Comparison of ENCODE assay signal across 1 cellular context in genomic region chr9:466749-467148, GRCh38.
TF ChIP-seq lines count a peak whose summit lies in the region.

No MANE protein-coding gene starts in this region.

TF ChIP-seq in H1, 55 proteins besides CTCF, POLR2A, EP300 and RAD21:
- TF ChIP-seq TCF12 (IDR thresholded peaks at IDR 0.05; ENCODE audit: low read depth, low read length) = no peak
- TF ChIP-seq YY1 (IDR thresholded peaks at IDR 0.05; ENCODE audit: low read depth, low read length) = 0 out of 2 replicates have a peak, but pooled peaks have one; percentile 21
- TF ChIP-seq POU5F1 (IDR thresholded peaks at IDR 0.05; ENCODE audit: low read depth, low read length) = no peak
- no peak for TF ChIP-seq SIX5 (IDR thresholded peaks at IDR 0.05; ENCODE audit: low read depth, low read length)
- TF ChIP-seq GTF2F1 (IDR thresholded peaks at IDR 0.05; ENCODE audit: borderline replicate concordance, low read depth, low read length) = no peak
- TF ChIP-seq CHD7 (IDR thresholded peaks at IDR 0.05; ENCODE audit: insufficient replicate concordance, low read length) = no peak
- no peak for TF ChIP-seq SRF (IDR thresholded peaks at IDR 0.05; ENCODE audit: low read depth, low read length)
- no peak for TF ChIP-seq KDM1A (IDR thresholded peaks at IDR 0.05; ENCODE audit: borderline replicate concordance, low read length)
